ENCODE assay signal across 7 cellular contexts in genomic region chr20:45972500-45973183, GRCh38. TPM values are rescaled to one million over a fixed set of nuclear protein-coding genes. Genes with fewer than 3 reads are reported as not detected.
DNase-seq lines count a peak whose midpoint lies in the region; ATAC-seq and TF ChIP-seq lines count a peak whose summit lies in the region.

No MANE protein-coding gene starts in this region.

- H3K27me3 ChIP-seq in MG63 (no peaks in the 10 kb centered on the region; the same call in 1 of the 2 replicates), layer of hippocampus (ENCODE audit: control insufficient read depth, insufficient read depth, low read length) (no peaks in the 10 kb centered on the region), tibial nerve (no peaks in the 10 kb centered on the region)

- no peak for DNase-seq in GM12865 (ENCODE audit: low read depth)
- peak; percentile 93 for DNase-seq in MG63
- DNase-seq in tibial nerve (ENCODE audit: low spot score in 2 of 2), result no peak
- no peak for DNase-seq in NCI-H1436 treated with DMSO at 0.1 percent for 48 hours (lab: John Stamatoyannopoulos, UW)

- WGBS in tibial nerve, 2 donors, result 44 to 45% methylated on average over 29 of the region's 29 CpGs

- TF ChIP-seq CTCF in GM12865 (IDR thresholded peaks at IDR 0.05; ENCODE audit: insufficient read depth, low read depth, low read length, missing control alignments) (no peak), tibial nerve (IDR thresholded peaks at IDR 0.05) (no peak)

- H3K36me3 ChIP-seq in MG63, result peaks cover 29% of the 10 kb centered on the region
- peaks cover 0 to 18% (median 2%) of the 10 kb centered on the region in 3 donors for H3K36me3 ChIP-seq in tibial nerve

- H3K9me3 ChIP-seq in MG63 (no peaks in the 10 kb centered on the region), tibial nerve (no peaks in the 10 kb centered on the region)

- H3K27ac ChIP-seq in angular gyrus (ENCODE audit: low read depth, low read length) (peak overlapping the region; percentile 99), layer of hippocampus (ENCODE audit: low read depth, low read length) (peak overlapping the region; percentile 81), tibial nerve (peak overlapping the region; percentile 99 to 100 (median 99))

- no peak for TF ChIP-seq EP300 in tibial nerve (IDR thresholded peaks at IDR 0.05)

- H3K4me1 ChIP-seq in tibial nerve, result peaks cover 0 to 38% (median 14%) of the 10 kb centered on the region in 4 donors

- TF ChIP-seq POLR2A in tibial nerve (IDR thresholded peaks at IDR 0.05), result no peak

- H3K4me3 ChIP-seq in GM12865 (ENCODE audit: low read depth, low read length) (peak overlapping the region; percentile 88), MG63 (peak overlapping the region; percentile 82), tibial nerve (peak overlapping the region; percentile 64 to 86 (median 84))

- no peak for ATAC-seq in HG03159 (IDR thresholded peaks at IDR 0.05; ENCODE audit: unreplicated experiment)

RNA-seq across cellular contexts. Expression of gene ZNF335, which starts 0.6 kb away (rescaled TPM):
- total RNA-seq in MG63 (2014; rRNA removed; shearing (Covaris generic); ENCODE audit: low replicate concordance), result 8.7 and 9.5 TPM in 2 replicates
- 10 to 100 TPM; 24.3 to 42.3 (median 28.6) TPM for total RNA-seq in tibial nerve

RNA-seq across cellular contexts. Expression of gene MMP9, which starts 36.1 kb away (rescaled TPM):
- 0.07 TPM in 1 of 2 replicates, not detected in the other for total RNA-seq in MG63 (2014; rRNA removed; shearing (Covaris generic); ENCODE audit: low replicate concordance)
- under 1 TPM in 3 of 4 donors, not detected in 1; 0.22 to 0.98 (median 0.60) TPM for total RNA-seq in tibial nerve

RNA-seq across cellular contexts. Expression of gene PCIF1, which starts 38.2 kb away (rescaled TPM):
- 10.5 and 12.1 TPM in 2 replicates for total RNA-seq in MG63 (2014; rRNA removed; shearing (Covaris generic); ENCODE audit: low replicate concordance)
- 10 to 100 TPM; 52.2 to 59.0 (median 53.0) TPM for total RNA-seq in tibial nerve

RNA-seq across cellular contexts. Expression of gene SLC12A5, which starts 56.4 kb away (rescaled TPM):
- 0.15 and 0.72 TPM in 2 replicates for total RNA-seq in MG63 (2014; rRNA removed; shearing (Covaris generic); ENCODE audit: low replicate concordance)
- total RNA-seq in tibial nerve, result 1 to 10 TPM in 1 of 4 donors, not detected in 3; 5.2 TPM
